ENCODE assay signal across 8 cellular contexts in genomic region chr12:25052191-25053020, GRCh38.
DNase-seq lines count a peak whose midpoint lies in the region; ATAC-seq and TF ChIP-seq lines count a peak whose summit lies in the region.

No MANE protein-coding gene starts in this region.

- WGBS in gastroesophageal sphincter (ENCODE audit: low coverage in 1 of 2), 2 donors = 52 to 65% methylated on average over 12 to 13 of the region's 13 CpGs

- ATAC-seq in GM21528 (IDR thresholded peaks at IDR 0.05; ENCODE audit: low FRiP score, unreplicated experiment) (peak; percentile 80), gastroesophageal sphincter (peak; percentile 73)

- H3K27me3 ChIP-seq in GM06990 (replicated peaks; ENCODE audit: control insufficient read depth, insufficient read depth, low read length) = no peaks in the 10 kb centered on the region
- no peaks in the 10 kb centered on the region for H3K27me3 ChIP-seq in gastroesophageal sphincter

- H3K27ac ChIP-seq in KOPT-K1 (ENCODE audit: low read depth, low read length, poor library complexity, severe bottlenecking) = peak overlapping the region; percentile 97
- peak overlapping the region in 2 of 4 donors; percentile 26 to 50 for H3K27ac ChIP-seq in gastroesophageal sphincter

- H3K36me3 ChIP-seq in GM06990 (ENCODE audit: control insufficient read depth, insufficient read depth, low read length) (no peaks in the 10 kb centered on the region), KOPT-K1 (ENCODE audit: insufficient read depth, low read length) (no peaks in the 10 kb centered on the region), gastroesophageal sphincter (no peaks in the 10 kb centered on the region)

- no peak for TF ChIP-seq POLR2A in gastroesophageal sphincter (IDR thresholded peaks at IDR 0.05)

- H3K9me3 ChIP-seq in KOPT-K1 (ENCODE audit: insufficient read depth, low read length, poor library complexity, severe bottlenecking) (peaks cover 5% of the 10 kb centered on the region), gastroesophageal sphincter (peaks cover 0 to 13% (median 0%) of the 10 kb centered on the region in 3 donors)

- H3K4me1 ChIP-seq in gastroesophageal sphincter = no peaks in the 10 kb centered on the region

- DNase-seq in GM06990 (ENCODE audit: extremely low read depth, insufficient read length) (peak; percentile 78), H4 (ENCODE audit: low spot score) (no peak), NCI-H774 (lab: John Stamatoyannopoulos, UW) (no peak)
- peak; percentile 26 for DNase-seq in activated CD8-positive, alpha-beta memory T cell treated with anti-CD3 and anti-CD28 coated beads, Interleukin-2, amount 50 U/mL, for 4 hours
- peak; percentile 32 for DNase-seq in stimulated activated CD4-positive, alpha-beta T cell treated with anti-CD3 and anti-CD28 coated beads, Interleukin-1b, Interleukin-23, amount 100 ng/mL, for 48 hours

- TF ChIP-seq EP300 in gastroesophageal sphincter (IDR thresholded peaks at IDR 0.05) = no peak

- H3K4me3 ChIP-seq in GM06990 (replicated peaks; ENCODE audit: low read depth, low read length) = peak overlapping the region; percentile 63
- H3K4me3 ChIP-seq in gastroesophageal sphincter = peak overlapping the region in 1 of 2 donors; percentile 24

- TF ChIP-seq CTCF in GM06990 (IDR thresholded peaks at IDR 0.05; ENCODE audit: insufficient read depth, low read length, poor library complexity, severe bottlenecking) = no peak
- TF ChIP-seq CTCF in gastroesophageal sphincter (IDR thresholded peaks at IDR 0.05) = no peak

Comparison
In these comparisons a context has a peak if more than half of its experiments do, and no peak if none do; other contexts are left out.
1. DNase-seq: peak in GM06990 (single experiment), activated CD8-positive, alpha-beta memory T cell treated with anti-CD3 and anti-CD28 coated beads, Interleukin-2, amount 50 U/mL, for 4 hours (single experiment) and stimulated activated CD4-positive, alpha-beta T cell treated with anti-CD3 and anti-CD28 coated beads, Interleukin-1b, Interleukin-23, amount 100 ng/mL, for 48 hours (single experiment); none in H4 (single experiment) and NCI-H774 (single experiment).